ENCODE assay signal across 12 cellular contexts in genomic region chr22:46605117-46605516, GRCh38. TPM values are rescaled to one million over a fixed set of nuclear protein-coding genes. Genes with fewer than 3 reads are reported as not detected.
DNase-seq lines count a peak whose midpoint lies in the region; ATAC-seq and TF ChIP-seq lines count a peak whose summit lies in the region.
"Had no signal": no experiment of that assay in that cellular context is flagged by ENCODE, and none has a peak within 500 bp of the region (broad histone marks: within the 10 kb centered on the region; RNA-seq: fewer than 3 reads in every experiment).

No MANE protein-coding gene starts in this region.

- peak overlapping the region; percentile 93 for H3K27ac ChIP-seq in KOPT-K1 (ENCODE audit: low read depth, low read length, poor library complexity, severe bottlenecking)
- H3K27ac ChIP-seq: 22Rv1 had no signal

- peak overlapping the region; percentile 55 for H3K27ac Mint-ChIP-seq in T-helper 1 cell treated with Interleukin-12 subunit alpha and Interleukin-12 subunit beta and Interleukin-4 antibody, amounts not matched to agents 30 μg/mL and 1 μg/mL, for 36 hours
- H3K27ac Mint-ChIP-seq in activated CD8-positive, alpha-beta T cell treated with anti-CD3 and anti-CD28 coated beads, Interleukin-2, amount 10 ng/mL, durations not matched to agents 7 days and 5 days = peak overlapping the region; percentile 43
- H3K27ac Mint-ChIP-seq in activated CD8-positive, alpha-beta T cell treated with anti-CD3 and anti-CD28 coated beads for 36 hours = no peak overlapping the region
- peak overlapping the region; percentile 24 to 77 (median 31) for H3K27ac Mint-ChIP-seq in immature natural killer cell
- H3K27ac Mint-ChIP-seq in osteocyte (ENCODE audit: unreplicated experiment) = no peak overlapping the region
- H3K27ac Mint-ChIP-seq: CD8-positive, alpha-beta T cell had no signal

- H3K9me3 ChIP-seq in KOPT-K1 (ENCODE audit: insufficient read depth, low read length, poor library complexity, severe bottlenecking) = no peaks in the 10 kb centered on the region
- H3K9me3 ChIP-seq: Caco-2 had no signal

- no peaks in the 10 kb centered on the region for H3K27me3 Mint-ChIP-seq in T-helper 1 cell treated with Interleukin-12 subunit alpha and Interleukin-12 subunit beta and Interleukin-4 antibody, amounts not matched to agents 30 μg/mL and 1 μg/mL, for 36 hours (ENCODE audit: low read depth)
- no peaks in the 10 kb centered on the region for H3K27me3 Mint-ChIP-seq in activated CD8-positive, alpha-beta T cell treated with anti-CD3 and anti-CD28 coated beads, Interleukin-2, amount 10 ng/mL, durations not matched to agents 7 days and 5 days (ENCODE audit: low read depth)
- H3K27me3 Mint-ChIP-seq in activated CD8-positive, alpha-beta T cell treated with anti-CD3 and anti-CD28 coated beads for 36 hours = no peaks in the 10 kb centered on the region
- H3K27me3 Mint-ChIP-seq in immature natural killer cell (ENCODE audit: low read depth in 3 of 3) (peaks cover 0 to 6% (median 4%) of the 10 kb centered on the region in 3 donors), osteocyte (ENCODE audit: unreplicated experiment) (no peaks in the 10 kb centered on the region)

- peaks cover 12% of the 10 kb centered on the region for H3K36me3 Mint-ChIP-seq in T-helper 1 cell treated with Interleukin-12 subunit alpha and Interleukin-12 subunit beta and Interleukin-4 antibody, amounts not matched to agents 30 μg/mL and 1 μg/mL, for 36 hours (ENCODE audit: low read depth)
- no peaks in the 10 kb centered on the region for H3K36me3 Mint-ChIP-seq in activated CD8-positive, alpha-beta T cell treated with anti-CD3 and anti-CD28 coated beads, Interleukin-2, amount 10 ng/mL, durations not matched to agents 7 days and 5 days (ENCODE audit: low read depth)
- no peaks in the 10 kb centered on the region for H3K36me3 Mint-ChIP-seq in activated CD8-positive, alpha-beta T cell treated with anti-CD3 and anti-CD28 coated beads for 36 hours (ENCODE audit: low read depth)
- H3K36me3 Mint-ChIP-seq in immature natural killer cell (no peaks in the 10 kb centered on the region), osteocyte (ENCODE audit: unreplicated experiment) (no peaks in the 10 kb centered on the region)
- H3K36me3 Mint-ChIP-seq: CD8-positive, alpha-beta T cell had no signal

- peaks cover 3% of the 10 kb centered on the region for H3K9me3 Mint-ChIP-seq in T-helper 1 cell treated with Interleukin-12 subunit alpha and Interleukin-12 subunit beta and Interleukin-4 antibody, amounts not matched to agents 30 μg/mL and 1 μg/mL, for 36 hours
- peaks cover 3% of the 10 kb centered on the region for H3K9me3 Mint-ChIP-seq in activated CD8-positive, alpha-beta T cell treated with anti-CD3 and anti-CD28 coated beads, Interleukin-2, amount 10 ng/mL, durations not matched to agents 7 days and 5 days (ENCODE audit: insufficient read depth)
- peaks cover 4% of the 10 kb centered on the region for H3K9me3 Mint-ChIP-seq in activated CD8-positive, alpha-beta T cell treated with anti-CD3 and anti-CD28 coated beads for 36 hours
- H3K9me3 Mint-ChIP-seq in immature natural killer cell = no peaks in the 10 kb centered on the region
- H3K9me3 Mint-ChIP-seq in osteocyte (ENCODE audit: unreplicated experiment) = no peaks in the 10 kb centered on the region
- H3K9me3 Mint-ChIP-seq: CD8-positive, alpha-beta T cell had no signal

- POLR2A ChIA-PET in activated CD8-positive, alpha-beta T cell treated with anti-CD3 and anti-CD28 coated beads, Interleukin-2, amount 10 ng/mL, durations not matched to agents 7 days and 5 days (lab: Charles Lee) = no interaction called here
- POLR2A ChIA-PET in activated CD8-positive, alpha-beta T cell treated with anti-CD3 and anti-CD28 coated beads for 36 hours (lab: Charles Lee) = no interaction called here

- ATAC-seq in activated CD8-positive, alpha-beta T cell treated with anti-CD3 and anti-CD28 coated beads, Interleukin-2, amount 10 ng/mL, durations not matched to agents 7 days and 5 days = no peak
- ATAC-seq in activated CD8-positive, alpha-beta T cell treated with anti-CD3 and anti-CD28 coated beads for 36 hours = no peak
- ATAC-seq in GM18858 (IDR thresholded peaks at IDR 0.05; ENCODE audit: unreplicated experiment) = no peak

- no peak for DNase-seq in T-helper 1 cell
- DNase-seq in activated CD8-positive, alpha-beta T cell treated with anti-CD3 and anti-CD28 coated beads, Interleukin-2, amount 10 ng/mL, durations not matched to agents 7 days and 5 days = no peak
- DNase-seq in activated CD8-positive, alpha-beta T cell treated with anti-CD3 and anti-CD28 coated beads for 36 hours = no peak
- DNase-seq in immature natural killer cell = no peak
- no peak for DNase-seq in osteocyte (ENCODE audit: extremely low spot score, unreplicated experiment)
- DNase-seq: Caco-2, HCEC 1CT had no signal

- intact Hi-C loops in activated CD8-positive, alpha-beta T cell treated with anti-CD3 and anti-CD28 coated beads for 36 hours (cut with micrococcal nuclease) = no loop called here

- CTCF ChIA-PET in activated CD8-positive, alpha-beta T cell treated with anti-CD3 and anti-CD28 coated beads, Interleukin-2, amount 10 ng/mL, durations not matched to agents 7 days and 5 days (lab: Charles Lee) = no interaction called here
- CTCF ChIA-PET in activated CD8-positive, alpha-beta T cell treated with anti-CD3 and anti-CD28 coated beads for 36 hours (lab: Charles Lee) = no interaction called here

- peaks cover 19% of the 10 kb centered on the region for H3K4me1 Mint-ChIP-seq in T-helper 1 cell treated with Interleukin-12 subunit alpha and Interleukin-12 subunit beta and Interleukin-4 antibody, amounts not matched to agents 30 μg/mL and 1 μg/mL, for 36 hours (ENCODE audit: low read depth)
- peaks cover 26% of the 10 kb centered on the region for H3K4me1 Mint-ChIP-seq in activated CD8-positive, alpha-beta T cell treated with anti-CD3 and anti-CD28 coated beads, Interleukin-2, amount 10 ng/mL, durations not matched to agents 7 days and 5 days (ENCODE audit: low read depth)
- peaks cover 12% of the 10 kb centered on the region for H3K4me1 Mint-ChIP-seq in activated CD8-positive, alpha-beta T cell treated with anti-CD3 and anti-CD28 coated beads for 36 hours (ENCODE audit: low read depth)
- H3K4me1 Mint-ChIP-seq in immature natural killer cell (peaks cover 18 to 21% of the 10 kb centered on the region in 2 donors), osteocyte (ENCODE audit: unreplicated experiment) (peaks cover 7% of the 10 kb centered on the region)

- H3K4me3 Mint-ChIP-seq in T-helper 1 cell treated with Interleukin-12 subunit alpha and Interleukin-12 subunit beta and Interleukin-4 antibody, amounts not matched to agents 30 μg/mL and 1 μg/mL, for 36 hours = peak overlapping the region; percentile 13
- H3K4me3 Mint-ChIP-seq in activated CD8-positive, alpha-beta T cell treated with anti-CD3 and anti-CD28 coated beads, Interleukin-2, amount 10 ng/mL, durations not matched to agents 7 days and 5 days = no peak overlapping the region
- no peak overlapping the region for H3K4me3 Mint-ChIP-seq in activated CD8-positive, alpha-beta T cell treated with anti-CD3 and anti-CD28 coated beads for 36 hours
- peak overlapping the region in 2 of 5 donors; percentile 14 to 21 for H3K4me3 Mint-ChIP-seq in immature natural killer cell
- H3K4me3 Mint-ChIP-seq in osteocyte (ENCODE audit: unreplicated experiment) = no peak overlapping the region

- TF ChIP-seq CTCF in activated CD8-positive, alpha-beta T cell treated with anti-CD3 and anti-CD28 coated beads for 36 hours (IDR thresholded peaks at IDR 0.05) = no peak
- TF ChIP-seq CTCF in osteocyte (IDR thresholded peaks at IDR 0.05) = no peak

- H3K36me3 ChIP-seq in KOPT-K1 (ENCODE audit: insufficient read depth, low read length) = no peaks in the 10 kb centered on the region

RNA-seq across cellular contexts. Expression of gene GRAMD4, which starts 15.1 kb away (rescaled TPM):
- 10 to 100 TPM; 41.2 to 42.1 TPM for total RNA-seq in activated CD8-positive, alpha-beta T cell treated with anti-CD3 and anti-CD28 coated beads, Interleukin-2, amount 10 ng/mL, durations not matched to agents 7 days and 5 days
- 10 to 100 TPM; 26.9 to 28.1 TPM for total RNA-seq in activated CD8-positive, alpha-beta T cell treated with anti-CD3 and anti-CD28 coated beads for 36 hours
- 10 to 100 TPM in 1 of 3 donors, 1 to 10 TPM in 2; 3.5 to 23.0 (median 4.1) TPM for polyA plus RNA-seq in immature natural killer cell
- 37.4 and 44.5 TPM in 2 replicates for total RNA-seq in osteocyte

Comparison
In these comparisons a context has a peak if more than half of its experiments do, and no peak if none do; other contexts are left out.
1. H3K27ac Mint-ChIP-seq: peak in T-helper 1 cell treated with Interleukin-12 subunit alpha and Interleukin-12 subunit beta and Interleukin-4 antibody, amounts not matched to agents 30 μg/mL and 1 μg/mL, for 36 hours (single experiment), activated CD8-positive, alpha-beta T cell treated with anti-CD3 and anti-CD28 coated beads, Interleukin-2, amount 10 ng/mL, durations not matched to agents 7 days and 5 days (single experiment) and immature natural killer cell (6 of 6); none in activated CD8-positive, alpha-beta T cell treated with anti-CD3 and anti-CD28 coated beads for 36 hours (single experiment) and osteocyte (single experiment).